ENCODE assay signal across 17 cellular contexts in the genomic region with DNA sequence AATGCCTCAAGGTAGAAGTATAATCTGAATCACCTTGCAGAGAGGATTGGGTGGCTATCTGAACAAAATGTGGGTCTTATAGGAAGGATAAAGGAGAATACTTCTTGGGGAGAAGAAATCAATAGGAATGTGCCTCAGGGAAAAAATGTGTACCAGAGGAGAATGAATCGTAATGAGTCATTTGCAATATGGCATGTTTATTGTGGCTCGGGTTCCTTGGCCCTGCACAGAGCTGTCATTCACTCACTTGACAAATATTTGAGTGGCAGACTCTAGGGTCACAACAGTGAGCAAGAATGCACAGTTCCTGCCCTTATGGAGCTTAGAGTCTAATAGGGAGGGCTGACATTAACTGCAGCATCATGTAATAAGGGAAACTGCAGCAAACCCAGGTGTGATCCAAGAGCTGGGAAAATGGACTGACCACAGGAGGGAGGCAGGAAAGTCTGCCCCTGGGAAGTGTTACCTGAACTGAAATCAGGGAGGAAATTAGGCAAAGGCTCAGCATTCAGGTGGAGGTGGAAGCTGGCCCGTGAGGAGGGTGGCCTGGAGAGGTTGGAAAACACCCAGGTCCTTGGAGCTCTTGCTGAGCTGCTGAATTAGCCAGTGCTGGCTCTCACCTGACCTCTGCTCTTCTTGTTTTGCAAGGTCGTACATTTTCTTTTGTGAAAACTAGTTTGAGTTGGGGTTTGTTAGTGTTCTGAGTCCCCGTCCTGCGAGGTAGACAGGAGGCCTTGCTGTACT.
DNase-seq lines count a peak whose midpoint lies in the region; ATAC-seq and TF ChIP-seq lines count a peak whose summit lies in the region.
"Had no signal": no experiment of that assay in that cellular context is flagged by ENCODE, and none has a peak within 500 bp of the region (broad histone marks: within the 10 kb centered on the region; RNA-seq: fewer than 3 reads in every experiment).

No MANE protein-coding gene starts in this region.

- no peak overlapping the region for H3K4me3 ChIP-seq in BE2C (ENCODE audit: low read depth, low read length)
- H3K4me3 ChIP-seq: gastroesophageal sphincter, SJSA1 had no signal

- H3K27me3 ChIP-seq in BE2C = no peaks in the 10 kb centered on the region; the same call in 1 of the 2 replicates
- H3K27me3 ChIP-seq: gastroesophageal sphincter, neutrophil, SJSA1 had no signal

- H3K9me3 ChIP-seq in BE2C = no peaks in the 10 kb centered on the region
- H3K9me3 ChIP-seq: gastroesophageal sphincter, neutrophil, SJSA1 had no signal

- H3K4me1 ChIP-seq in BE2C = no peaks in the 10 kb centered on the region
- H3K4me1 ChIP-seq: gastroesophageal sphincter had no signal

- no peak for ATAC-seq in HG03439 (IDR thresholded peaks at IDR 0.05; ENCODE audit: unreplicated experiment)
- ATAC-seq: gastroesophageal sphincter had no signal

- no peaks in the 10 kb centered on the region for H3K36me3 ChIP-seq in BE2C
- H3K36me3 ChIP-seq: gastroesophageal sphincter, neutrophil, SJSA1 had no signal

- DNase-seq in AG08396 (ENCODE audit: low spot score) = peak; percentile 27
- peak; percentile 71 for DNase-seq in HT1080 (ENCODE audit: low read depth)
- peak; percentile 47 for DNase-seq in astrocyte of the hippocampus (ENCODE audit: low read depth, low spot score)
- DNase-seq in glomerular visceral epithelial cell (ENCODE audit: extremely low spot score) = peak; percentile 26
- DNase-seq in BE2C = no peak
- DNase-seq in GM19238 (ENCODE audit: insufficient read length, low spot score) = no peak
- DNase-seq in NCI-H1092 treated with DMSO at 0.1 percent for 48 hours (lab: John Stamatoyannopoulos, UW) = no peak
- DNase-seq: AML-193; anterior cingulate cortex; DMS 273 treated with DMSO at 0.1 percent for 48 hours; effector CD4-positive, alpha-beta T cell; NCI-H2081; small intestine had no signal

- no peak for TF ChIP-seq CTCF in BE2C (IDR thresholded peaks at IDR 0.05; ENCODE audit: low read depth, low read length)

Comparison
In these comparisons a context has a peak if more than half of its experiments do, and no peak if none do; other contexts are left out.
1. DNase-seq: peak in AG08396 (single experiment), HT1080 (single experiment), astrocyte of the hippocampus (single experiment) and glomerular visceral epithelial cell (single experiment); none in BE2C (single experiment), GM19238 (single experiment) and NCI-H1092 treated with DMSO at 0.1 percent for 48 hours (single experiment).